ENCODE assay signal across 9 cellular contexts in the genomic region with DNA sequence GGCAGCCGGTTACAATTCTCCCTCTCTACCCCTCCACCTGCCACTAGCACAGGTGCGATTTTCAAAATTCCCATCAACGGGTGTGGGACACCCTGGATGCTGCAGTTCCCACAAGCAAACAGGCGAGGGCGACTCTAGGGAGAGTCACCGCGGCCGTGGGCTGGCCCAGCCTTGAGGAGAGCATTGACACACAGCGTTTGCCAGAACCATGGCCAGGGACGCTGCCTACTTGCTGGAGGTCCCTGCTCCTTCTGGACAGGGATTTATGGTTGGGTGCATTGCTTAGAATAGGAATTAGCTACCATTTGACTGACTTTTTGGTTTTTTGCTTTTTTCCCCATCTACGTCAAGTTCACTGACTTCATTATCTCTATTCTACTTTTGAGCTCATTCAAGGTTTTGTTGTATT. TPM values are rescaled to one million over a fixed set of nuclear protein-coding genes. Genes with fewer than 3 reads are reported as not detected.
DNase-seq lines count a peak whose midpoint lies in the region; ATAC-seq and TF ChIP-seq lines count a peak whose summit lies in the region.
"Had no signal": no experiment of that assay in that cellular context is flagged by ENCODE, and none has a peak within 500 bp of the region (broad histone marks: within the 10 kb centered on the region; RNA-seq: fewer than 3 reads in every experiment).

No MANE protein-coding gene starts in this region.

- BruUV-seq in mammary epithelial cell (replicated peaks; lab: Mats Ljungman, UMichigan): no TSS peak

- intact Hi-C loops in mammary epithelial cell (cut with micrococcal nuclease) (loop anchor here (1.0 kb wide), 2 partner anchors 11 to 44 kb away; no protein-coding TSS in a partner anchor), left lung (cut with DNase I) (loop anchor here in 1 of 2 donors (5.0 kb wide), 1 partner anchor 46 kb away; no protein-coding TSS in a partner anchor)

- H3K79me2 ChIP-seq in mammary epithelial cell (ENCODE audit: insufficient read depth, low read length): no peaks in the 10 kb centered on the region

- in situ Hi-C loops in mammary epithelial cell (cut with MboI; ENCODE audit: low sequenced_read_pairs in 2 of 2): loop anchor here in 1 of 2 donors (5.0 kb wide), 1 partner anchor 46 kb away; no protein-coding TSS in a partner anchor

- no peaks in the 10 kb centered on the region for H3K27me3 ChIP-seq in mammary epithelial cell (ENCODE audit: insufficient read depth, low read length)
- H3K27me3 ChIP-seq in left lung: no peaks in the 10 kb centered on the region
- H3K27me3 ChIP-seq: BLaER1 had no signal

- H3K36me3 ChIP-seq in mammary epithelial cell (ENCODE audit: insufficient read depth, low read length): no peaks in the 10 kb centered on the region
- H3K36me3 ChIP-seq in left lung: no peaks in the 10 kb centered on the region
- H3K36me3 ChIP-seq: BLaER1 had no signal

- ATAC-seq in left lung (peak; percentile 98), HG03045 (IDR thresholded peaks at IDR 0.05; ENCODE audit: unreplicated experiment) (no peak)

- H3K4me2 ChIP-seq in mammary epithelial cell (ENCODE audit: insufficient read depth, low read depth, low read length): no peak overlapping the region
- H3K4me2 ChIP-seq: BLaER1 had no signal

- no peak overlapping the region for H3K27ac ChIP-seq in mammary epithelial cell (ENCODE audit: insufficient read depth, low read depth, low read length)
- H3K27ac ChIP-seq in left lung: no peak overlapping the region
- H3K27ac ChIP-seq: BLaER1 had no signal

- CTCF ChIA-PET in mammary epithelial cell (lab: Charles Lee; ENCODE audit: low non-redundant PET): interaction anchor here (0.6 kb wide), 1 partner anchor 31 kb away, joined by 5 read pairs; no protein-coding TSS in a partner anchor

- peaks cover 2% of the 10 kb centered on the region for H3K4me1 ChIP-seq in mammary epithelial cell (ENCODE audit: insufficient read depth, low read length)
- no peaks in the 10 kb centered on the region for H3K4me1 ChIP-seq in left lung

- dilution Hi-C loops in mammary epithelial cell (cut with HindIII; ENCODE audit: low sequenced_read_pairs): no loop called here

- DNase-seq in NCI-H2081 (lab: John Stamatoyannopoulos, UW): peak; percentile 72 to 73
- no peak for DNase-seq in NCI-H2081 treated with DMSO at 0.1 percent for 48 hours (lab: John Stamatoyannopoulos, UW)
- peak; percentile 58 for DNase-seq in NCI-H1105 (lab: John Stamatoyannopoulos, UW)
- peak; percentile 68 for DNase-seq in mammary epithelial cell
- peak; percentile 72 to 90 for DNase-seq in left lung
- DNase-seq in stimulated activated CD8-positive, alpha-beta memory T cell treated with anti-CD3 and anti-CD28 coated beads, Interleukin-12 subunit alpha, Interleukin-12 subunit beta, amount 100 ng/mL, for 24 hours (ENCODE audit: extremely low read depth): peak; percentile 17

- no peak overlapping the region for H3K4me3 ChIP-seq in WI38 (ENCODE audit: low read depth, low read length)
- no peak overlapping the region for H3K4me3 ChIP-seq in mammary epithelial cell (replicated peaks in 1 of 3; ENCODE audit: insufficient read depth in 1 of 3, low read depth in 2 of 3, low read length in 3 of 3)
- no peak overlapping the region for H3K4me3 ChIP-seq in left lung
- H3K4me3 ChIP-seq: BLaER1 had no signal

- H3K9ac ChIP-seq in mammary epithelial cell (ENCODE audit: insufficient read depth, low read length): no peak overlapping the region
- H3K9ac ChIP-seq: BLaER1 had no signal

- no peak overlapping the region for H2AFZ ChIP-seq in mammary epithelial cell (ENCODE audit: low read depth, low read length)

- no peaks in the 10 kb centered on the region for H4K20me1 ChIP-seq in mammary epithelial cell (ENCODE audit: insufficient read depth, low read length)
- H4K20me1 ChIP-seq: BLaER1 had no signal

- 12% methylated on average over 11 of the region's 11 CpGs for WGBS in mammary epithelial cell (ENCODE audit: low coverage, missing lambda C conversion rate)

- H3K9me3 ChIP-seq in mammary epithelial cell (replicated peaks; ENCODE audit: insufficient read depth, low read length) (no peaks in the 10 kb centered on the region), left lung (no peaks in the 10 kb centered on the region)

- peak; percentile 90 for TF ChIP-seq CTCF in WI38 (IDR thresholded peaks at IDR 0.05; ENCODE audit: low read depth, low read length)
- TF ChIP-seq CTCF in mammary epithelial cell (conservative IDR thresholded peaks at IDR 0.05 in 1 of 2, IDR thresholded peaks at IDR 0.05 in 1 of 2; ENCODE audit: extremely low read depth in 1 of 2, insufficient read depth in 1 of 2, low read depth in 1 of 2, low read length in 2 of 2): peak; percentile 87 to 93
- TF ChIP-seq CTCF in left lung (IDR thresholded peaks at IDR 0.05): peak; percentile 86 to 89

RNA-seq across cellular contexts. Expression of a gene that starts 19.0 kb away (rescaled TPM):
- 10 to 100 TPM in 1 of 2 donors, 1 to 10 TPM in 1; 6.2 to 11.7 TPM for total RNA-seq in mammary epithelial cell
- polyA plus RNA-seq in mammary epithelial cell: 18.7 TPM
- polyA minus RNA-seq in mammary epithelial cell: 6.8 TPM
- 100 to 1,000 TPM; 108 to 219 TPM for total RNA-seq in left lung

RNA-seq across cellular contexts. Expression of a gene that starts 30.6 kb away (rescaled TPM):
- total RNA-seq in mammary epithelial cell: 1 to 10 TPM; 8.5 to 9.1 TPM
- 11.0 TPM for polyA plus RNA-seq in mammary epithelial cell
- polyA minus RNA-seq in mammary epithelial cell: 3.6 TPM
- total RNA-seq in left lung: 1 to 10 TPM; 1.5 to 2.6 TPM

RNA-seq across cellular contexts. Expression of a gene that starts 41.7 kb away (rescaled TPM):
- under 1 TPM in 1 of 2 donors, not detected in 1; 0.83 TPM for total RNA-seq in mammary epithelial cell
- not detected for polyA plus RNA-seq in mammary epithelial cell
- not detected for polyA minus RNA-seq in mammary epithelial cell
- total RNA-seq in left lung: 10 to 100 TPM; 23.8 to 35.9 TPM

RNA-seq across cellular contexts. Expression of a gene that starts 49.2 kb away (rescaled TPM):
- total RNA-seq in mammary epithelial cell (not detected), left lung (not detected)
- polyA plus RNA-seq in mammary epithelial cell: not detected
- polyA minus RNA-seq in mammary epithelial cell: not detected

Comparison
In these comparisons a context has a peak if more than half of its experiments do, and no peak if none do; other contexts are left out.
1. RNA of a gene that starts 19.0 kb away (total RNA-seq): 108 to 219 TPM in left lung; 6.2 to 11.7 TPM in mammary epithelial cell; every median in the first group is over 4 times any median in the second.
2. RNA of a gene that starts 41.7 kb away (total RNA-seq): 23.8 to 35.9 TPM in left lung; 0.83 TPM in mammary epithelial cell; every median in the first group is over 10 times any median in the second.
3. Peak in every context shown above with its lines, with median percentiles within 50 percentile points of each other: CTCF ChIP-seq.